ENCODE assay signal across 8 cellular contexts in genomic region chr9:83707768-83708514, GRCh38. TPM values are rescaled to one million over a fixed set of nuclear protein-coding genes. Genes with fewer than 3 reads are reported as not detected.
DNase-seq lines count a peak whose midpoint lies in the region; TF ChIP-seq lines count a peak whose summit lies in the region.

TSS of gene UBQLN1 (minus strand) at chr9:83707958. CDS start at chr9:83707679, 279 bp downstream.

- H3K9me2 ChIP-seq in MM.1S (replicated peaks; ENCODE audit: insufficient read depth, low read length): no peaks in the 10 kb centered on the region

- H3K4me1 ChIP-seq in MM.1S (ENCODE audit: low read length): peaks cover 15% of the 10 kb centered on the region; the same call in 1 of the 2 replicates

- peaks cover 29% of the 10 kb centered on the region for H4K20me1 ChIP-seq in MM.1S (ENCODE audit: insufficient read depth, low read length)

- H2AFZ ChIP-seq in MM.1S (ENCODE audit: low read length): peak within 1 kb of the TSS; percentile 82

- no peaks in the 10 kb centered on the region for H3K36me3 ChIP-seq in MM.1S (replicated peaks; ENCODE audit: insufficient read depth, low read length)

- DNase-seq in G401 (ENCODE audit: low spot score): peak; percentile 89
- DNase-seq in HCEC 1CT: peak; percentile 86
- peak; percentile 94 for DNase-seq in MM.1S
- DNase-seq in SHP77 treated with DMSO at 0.1 percent for 48 hours (lab: John Stamatoyannopoulos, UW): peak; percentile 67
- DNase-seq in activated effector memory CD4-positive, alpha-beta T cell treated with anti-CD3 and anti-CD28 coated beads, Interleukin-2, amount 50 U/mL, for 16 hours: peak; percentile 97
- peak; percentile 87 for DNase-seq in fibroblast of the conjunctiva (ENCODE audit: low read depth)
- DNase-seq in nephron progenitor cell: peak; percentile 91

- H3K27me3 Mint-ChIP-seq in nephron progenitor cell (ENCODE audit: low read depth, poor library complexity): no peaks in the 10 kb centered on the region
- no peaks in the 10 kb centered on the region for H3K27me3 Mint-ChIP-seq in stimulated activated naive CD8-positive, alpha-beta T cell treated with anti-CD3 and anti-CD28 coated beads, Interleukin-15, Interleukin-2, amounts not matched to agents 100 ng/mL and 50 ng/mL, for 24 hours

- no peak for TF ChIP-seq CTCF in MM.1S (IDR thresholded peaks at IDR 0.05; ENCODE audit: low read length)
- TF ChIP-seq CTCF in nephron progenitor cell (IDR thresholded peaks at IDR 0.05): no peak

- peak within 1 kb of the TSS; percentile 95 for H3K9ac ChIP-seq in MM.1S (ENCODE audit: low read length)

- peaks cover 35% of the 10 kb centered on the region for H3K36me3 Mint-ChIP-seq in nephron progenitor cell (ENCODE audit: low read depth)
- H3K36me3 Mint-ChIP-seq in stimulated activated naive CD8-positive, alpha-beta T cell treated with anti-CD3 and anti-CD28 coated beads, Interleukin-15, Interleukin-2, amounts not matched to agents 100 ng/mL and 50 ng/mL, for 24 hours (ENCODE audit: low read depth): peaks cover 25% of the 10 kb centered on the region

- peak within 1 kb of the TSS; percentile 100 for H3K27ac Mint-ChIP-seq in nephron progenitor cell
- peak within 1 kb of the TSS; percentile 98 for H3K27ac Mint-ChIP-seq in stimulated activated naive CD8-positive, alpha-beta T cell treated with anti-CD3 and anti-CD28 coated beads, Interleukin-15, Interleukin-2, amounts not matched to agents 100 ng/mL and 50 ng/mL, for 24 hours

- in situ Hi-C loops in G401 (cut with HindIII; ENCODE audit: low sequenced_read_pairs): no loop called here

- peaks cover 18% of the 10 kb centered on the region for H3K9me3 Mint-ChIP-seq in nephron progenitor cell
- H3K9me3 Mint-ChIP-seq in stimulated activated naive CD8-positive, alpha-beta T cell treated with anti-CD3 and anti-CD28 coated beads, Interleukin-15, Interleukin-2, amounts not matched to agents 100 ng/mL and 50 ng/mL, for 24 hours: no peaks in the 10 kb centered on the region

- peaks cover 33% of the 10 kb centered on the region for H3K4me1 Mint-ChIP-seq in nephron progenitor cell
- peaks cover 51% of the 10 kb centered on the region for H3K4me1 Mint-ChIP-seq in stimulated activated naive CD8-positive, alpha-beta T cell treated with anti-CD3 and anti-CD28 coated beads, Interleukin-15, Interleukin-2, amounts not matched to agents 100 ng/mL and 50 ng/mL, for 24 hours (ENCODE audit: low read depth)

- peak within 1 kb of the TSS; percentile 88 for H3K27ac ChIP-seq in MM.1S (ENCODE audit: low read length)

- H3K27me3 ChIP-seq in MM.1S (replicated peaks; ENCODE audit: insufficient read depth, low read length): no peaks in the 10 kb centered on the region

- H3F3A ChIP-seq in MM.1S (ENCODE audit: insufficient read depth, low read length): peaks cover 8% of the 10 kb centered on the region; the same call in 1 of the 2 replicates

- peaks cover 55% of the 10 kb centered on the region for H3K79me2 ChIP-seq in MM.1S (ENCODE audit: low read length)

- peak within 1 kb of the TSS; percentile 79 for H3K4me3 ChIP-seq in MM.1S (ENCODE audit: low read length)

- H3K4me3 Mint-ChIP-seq in nephron progenitor cell: peak within 1 kb of the TSS; percentile 96
- H3K4me3 Mint-ChIP-seq in stimulated activated naive CD8-positive, alpha-beta T cell treated with anti-CD3 and anti-CD28 coated beads, Interleukin-15, Interleukin-2, amounts not matched to agents 100 ng/mL and 50 ng/mL, for 24 hours: peak within 1 kb of the TSS; percentile 92

- peak within 1 kb of the TSS; percentile 89 for H3K4me2 ChIP-seq in MM.1S (ENCODE audit: low read depth, low read length)

- H3K9me3 ChIP-seq in MM.1S (replicated peaks; ENCODE audit: insufficient read depth, low read length): no peaks in the 10 kb centered on the region

RNA-seq across cellular contexts. Expression of gene UBQLN1, which starts in this region (rescaled TPM):
- total RNA-seq in G401 (2014; rRNA removed; shearing (Covaris generic)): 111 and 152 TPM in 2 replicates

Comparison
In these comparisons a context has a peak if more than half of its experiments do, and no peak if none do; other contexts are left out.
1. Peak in every context shown above with its lines: DNase-seq, H3K4me3 ChIP-seq and H3K27ac ChIP-seq.